ENCODE assay signal across 25 cellular contexts in the genomic region with DNA sequence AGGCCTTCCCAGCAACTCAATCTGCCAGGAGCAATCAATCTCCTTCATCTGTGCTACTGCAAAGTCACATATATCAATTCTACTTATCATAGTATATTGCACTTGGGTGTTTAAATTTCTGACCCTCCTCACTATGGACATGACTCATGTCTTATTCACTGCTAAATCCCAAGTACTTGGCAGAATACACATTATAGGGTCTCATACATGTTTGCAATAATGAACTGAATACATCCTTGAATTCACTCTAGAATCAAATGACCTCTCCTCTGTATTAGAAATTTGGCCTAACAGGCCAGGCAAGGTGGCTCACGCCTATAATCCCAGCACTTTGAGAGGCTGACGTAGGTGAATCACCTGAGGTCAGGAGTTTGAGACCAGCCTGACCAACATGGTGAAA.
"Had no signal": no experiment of that assay in that cellular context is flagged by ENCODE, and none has a peak within 500 bp of the region (broad histone marks: within the 10 kb centered on the region; RNA-seq: fewer than 3 reads in every experiment).

No MANE protein-coding gene starts in this region.

- H3K9me3 ChIP-seq: body of pancreas, gastroesophageal sphincter, neutrophil, right lobe of liver, transverse colon had no signal

- H3K27ac Mint-ChIP-seq: activated CD4-positive, alpha-beta memory T cell treated with anti-CD3 and anti-CD28 coated beads for 36 hours; activated CD4-positive, alpha-beta T cell treated with anti-CD3 and anti-CD28 coated beads, Interleukin-2, amount 10 ng/mL, durations not matched to agents 24 days and 14 days; activated T-cell treated with anti-CD3 and anti-CD28 coated beads, Interleukin-2, amount 50 U/mL, for 24 hours; effector memory CD8-positive, alpha-beta T cell; nephron progenitor cell; T-helper 17 cell had no signal

- H2AFZ ChIP-seq: hepatocyte had no signal

- H3K27ac ChIP-seq: body of pancreas, cardiac muscle cell, coronary artery, gastroesophageal sphincter, hepatocyte, neutrophil, right lobe of liver, transverse colon had no signal

- H3K27me3 ChIP-seq: body of pancreas, cardiac muscle cell, gastroesophageal sphincter, hepatocyte, neutrophil, right lobe of liver, transverse colon had no signal

- H3K27me3 Mint-ChIP-seq: activated CD4-positive, alpha-beta memory T cell treated with anti-CD3 and anti-CD28 coated beads for 36 hours; activated CD4-positive, alpha-beta T cell treated with anti-CD3 and anti-CD28 coated beads, Interleukin-2, amount 10 ng/mL, durations not matched to agents 24 days and 14 days; activated T-cell treated with anti-CD3 and anti-CD28 coated beads, Interleukin-2, amount 50 U/mL, for 24 hours; effector memory CD8-positive, alpha-beta T cell; T-helper 17 cell had no signal

- H3K9me3 Mint-ChIP-seq: activated CD4-positive, alpha-beta memory T cell treated with anti-CD3 and anti-CD28 coated beads for 36 hours; activated CD4-positive, alpha-beta T cell treated with anti-CD3 and anti-CD28 coated beads, Interleukin-2, amount 10 ng/mL, durations not matched to agents 24 days and 14 days; activated T-cell treated with anti-CD3 and anti-CD28 coated beads, Interleukin-2, amount 50 U/mL, for 24 hours; effector memory CD8-positive, alpha-beta T cell had no signal

- H3K4me2 ChIP-seq: hepatocyte had no signal

- DNase-seq: activated CD4-positive, alpha-beta memory T cell treated with anti-CD3 and anti-CD28 coated beads for 36 hours; activated CD4-positive, alpha-beta T cell treated with anti-CD3 and anti-CD28 coated beads, Interleukin-2, amount 10 ng/mL, durations not matched to agents 24 days and 14 days; activated CD4-positive, CD25-positive, alpha-beta regulatory T cell treated with anti-CD3 and anti-CD28 coated beads, Interleukin-2, amount 50 U/mL, for 72 hours; activated CD8-positive, alpha-beta memory T cell treated with anti-CD3 and anti-CD28 coated beads, Interleukin-2, amount 50 U/mL, for 4 hours; activated gamma-delta T cell; activated naive CD4-positive, alpha-beta T cell treated with anti-CD3 and anti-CD28 coated beads, Interleukin-2, amount 50 U/mL, for 16 hours; activated T-cell treated with anti-CD3 and anti-CD28 coated beads, Interleukin-2, amount 50 U/mL, for 24 hours; body of pancreas; cerebellar nuclear complex; effector memory CD8-positive, alpha-beta T cell; left cardiac atrium; left ventricle myocardium superior; nephron progenitor cell; right lobe of liver; stimulated activated CD4-positive, alpha-beta T cell treated with anti-CD3 and anti-CD28 coated beads, Interleukin-2, amount 100 ng/mL, for 48 hours; stimulated activated naive CD4-positive, alpha-beta T cell treated with Interleukin-2 at 50 U/mL for 16 hours; T-helper 17 cell; T1000; transverse colon had no signal

- ATAC-seq: body of pancreas; effector memory CD8-positive, alpha-beta T cell; gastroesophageal sphincter; left cardiac atrium; left ventricle myocardium superior; right lobe of liver; T-helper 17 cell had no signal

- H3K4me3 Mint-ChIP-seq: activated CD4-positive, alpha-beta memory T cell treated with anti-CD3 and anti-CD28 coated beads for 36 hours; activated CD4-positive, alpha-beta T cell treated with anti-CD3 and anti-CD28 coated beads, Interleukin-2, amount 10 ng/mL, durations not matched to agents 24 days and 14 days; activated T-cell treated with anti-CD3 and anti-CD28 coated beads, Interleukin-2, amount 50 U/mL, for 24 hours; effector memory CD8-positive, alpha-beta T cell; nephron progenitor cell; T-helper 17 cell had no signal

- FAIRE-seq: keratinocyte had no signal

- H3K4me3 ChIP-seq: body of pancreas, cardiac muscle cell, coronary artery, gastroesophageal sphincter, hepatocyte, right lobe of liver, transverse colon had no signal
